In genomic region chr5:173598686-173599085, GRCh38 we compare ENCODE assay signal across 1 cellular context.
TF ChIP-seq lines count a peak whose summit lies in the region.

No MANE protein-coding gene starts in this region.

TF ChIP-seq in IMR-90, 13 proteins besides CTCF, POLR2A, EP300 and RAD21 (continued from another document):
- TF ChIP-seq ELK1 (IDR thresholded peaks at IDR 0.05; ENCODE audit: borderline replicate concordance, low read depth, low read length) (no peak), FOS (IDR thresholded peaks at IDR 0.05; ENCODE audit: low read depth, low read length) (no peak), RFX5 (IDR thresholded peaks at IDR 0.05; ENCODE audit: low read depth, low read length) (no peak), CEBPB (IDR thresholded peaks at IDR 0.05; ENCODE audit: low read depth, low read length) (no peak), MAFK (IDR thresholded peaks at IDR 0.05; ENCODE audit: low read depth, low read length) (no peak), BHLHE40 (IDR thresholded peaks at IDR 0.05; ENCODE audit: low read depth, low read length) (no peak)
